Comparison of ENCODE assay signal across 8 cellular contexts in genomic region chr10:86971146-86971991, GRCh38. TPM values are rescaled to one million over a fixed set of nuclear protein-coding genes. Genes with fewer than 3 reads are reported as not detected.
DNase-seq lines count a peak whose midpoint lies in the region; ATAC-seq and TF ChIP-seq lines count a peak whose summit lies in the region.

No MANE protein-coding gene starts in this region.

- H3K18ac ChIP-seq in mesenchymal stem cell (ENCODE audit: low read depth in 1 of 2, low read length in 2 of 2) = peak overlapping the region; percentile 81 to 88

- no peaks in the 10 kb centered on the region for H3K36me3 ChIP-seq in HCT116 (ENCODE audit: control insufficient read depth in 1 of 2, insufficient read depth in 2 of 2, low read length in 2 of 2)
- H3K36me3 ChIP-seq in mesenchymal stem cell (ENCODE audit: control insufficient read depth in 1 of 2, insufficient read depth in 2 of 2, low read depth in 1 of 2, low read length in 2 of 2) = peaks cover 0 to 3% of the 10 kb centered on the region in 2 experiments

- H4K8ac ChIP-seq in mesenchymal stem cell (ENCODE audit: low read length) = peak overlapping the region; percentile 92

- no TSS peak for BruUV-seq in HCT116 (replicated peaks; lab: Mats Ljungman, UMichigan)

- H3K79me1 ChIP-seq in mesenchymal stem cell (replicated peaks; ENCODE audit: low read length, poor library complexity, severe bottlenecking) = no peaks in the 10 kb centered on the region

- 6% methylated on average over 60 of the region's 77 CpGs for WGBS in mesenchymal stem cell

- H3K4me2 ChIP-seq in HCT116 (ENCODE audit: low read length) (peak overlapping the region; percentile 90), mesenchymal stem cell (ENCODE audit: low read length, poor library complexity, severe bottlenecking) (peak overlapping the region; percentile 95)

- peak overlapping the region; percentile 65 for H4K91ac ChIP-seq in mesenchymal stem cell (ENCODE audit: low read length)

- peaks cover 52 to 83% of the 10 kb centered on the region in 2 experiments for H3K4me1 ChIP-seq in HCT116 (ENCODE audit: control insufficient read depth in 1 of 2, insufficient read depth in 2 of 2, low read length in 2 of 2)
- H3K4me1 ChIP-seq in mesenchymal stem cell (ENCODE audit: control insufficient read depth, insufficient read depth, low read depth, low read length) = peaks cover 33% of the 10 kb centered on the region

- H2AK5ac ChIP-seq in mesenchymal stem cell (ENCODE audit: low read length, severe bottlenecking) = peak overlapping the region; percentile 67

- no peaks in the 10 kb centered on the region for H3K9me3 ChIP-seq in HCT116 (ENCODE audit: control insufficient read depth in 1 of 2, insufficient read depth in 1 of 2, low read depth in 1 of 2, low read length in 2 of 2)
- no peaks in the 10 kb centered on the region for H3K9me3 ChIP-seq in mesenchymal stem cell (ENCODE audit: control insufficient read depth, low read length)

- H3K4me1 Mint-ChIP-seq in activated CD4-positive, alpha-beta memory T cell treated with anti-CD3 and anti-CD28 coated beads for 36 hours (ENCODE audit: low read depth) = peaks cover 22% of the 10 kb centered on the region

- H3K14ac ChIP-seq in mesenchymal stem cell (ENCODE audit: low read length in 2 of 2) = peak overlapping the region in 1 of 2 experiments; percentile 79

- H3K9ac ChIP-seq in HCT116 (ENCODE audit: low read length) = peak overlapping the region; percentile 98
- peak overlapping the region; percentile 97 for H3K9ac ChIP-seq in mesenchymal stem cell (ENCODE audit: low read length)

- peaks cover 2% of the 10 kb centered on the region for H3K27me3 Mint-ChIP-seq in activated CD4-positive, alpha-beta memory T cell treated with anti-CD3 and anti-CD28 coated beads for 36 hours

- H3K27ac ChIP-seq in HCT116 (ENCODE audit: low read depth, low read length) = peak overlapping the region; percentile 95
- H3K27ac ChIP-seq in mesenchymal stem cell (ENCODE audit: low read length, poor library complexity, severe bottlenecking) = peak overlapping the region; percentile 56

- peak overlapping the region; percentile 71 to 79 for H2BK12ac ChIP-seq in mesenchymal stem cell (ENCODE audit: low read length in 2 of 2)

- RAD21 ChIA-PET in HCT116 (lab: Charles Lee; ENCODE audit: low non-redundant PET in 1 of 2, low total read pairs in 2 of 2, uncharacterized antibody in 2 of 2, unreplicated experiment in 2 of 2) = interaction anchor here in 1 of 2 experiments (0.6 kb wide), 1 partner anchor 124 kb away, joined by 3 read pairs; the partner anchor contains the start of gene SHLD2

- H3K79me2 ChIP-seq in HCT116 (ENCODE audit: insufficient read depth, low read length) = peaks cover 35% of the 10 kb centered on the region

- no peak overlapping the region for H2AFZ ChIP-seq in HCT116 (ENCODE audit: low read depth, low read length, poor library complexity, severe bottlenecking)
- peak overlapping the region; percentile 72 for H2AFZ ChIP-seq in mesenchymal stem cell (ENCODE audit: low read depth, low read length)

- no peak for TF ChIP-seq RAD21 in HCT116 (IDR thresholded peaks at IDR 0.05; ENCODE audit: low read depth)

- no peaks in the 10 kb centered on the region for H3K27me3 ChIP-seq in HCT116 (ENCODE audit: insufficient read depth, low read length)
- no peaks in the 10 kb centered on the region for H3K27me3 ChIP-seq in mesenchymal stem cell (ENCODE audit: control insufficient read depth in 1 of 2, insufficient read depth in 1 of 2, low read length in 2 of 2)

- peak overlapping the region; percentile 69 to 81 for H3K4ac ChIP-seq in mesenchymal stem cell (ENCODE audit: low read depth in 1 of 2, low read length in 2 of 2)

- H3K23ac ChIP-seq in mesenchymal stem cell (ENCODE audit: low read length in 2 of 2) = peak overlapping the region in 1 of 2 experiments; percentile 38

- peak overlapping the region; percentile 77 for H2BK15ac ChIP-seq in mesenchymal stem cell (ENCODE audit: low read depth, poor library complexity, severe bottlenecking)

- ATAC-seq in HCT116 = peak; percentile 49

- H2BK120ac ChIP-seq in mesenchymal stem cell (ENCODE audit: low read depth, low read length) = peak overlapping the region; percentile 99

- peak; percentile 32 for TF ChIP-seq POLR2A in HCT116 (IDR thresholded peaks at IDR 0.05; ENCODE audit: borderline replicate concordance, extremely low read depth, insufficient read depth, insufficient read length)

- H3K9me2 ChIP-seq in HCT116 (ENCODE audit: insufficient read depth) = no peaks in the 10 kb centered on the region

- DNase-seq in HCT116 (ENCODE audit: low read depth, low spot score) = peak; percentile 88
- DNase-seq in NCI-H146 (lab: John Stamatoyannopoulos, UW) = peak; percentile 90
- peak; percentile 89 for DNase-seq in activated CD4-positive, alpha-beta memory T cell treated with anti-CD3 and anti-CD28 coated beads for 36 hours
- peak; percentile 79 for DNase-seq in ecto neural progenitor cell (ENCODE audit: low spot score)
- DNase-seq in mesenchymal stem cell = peak; percentile 85
- DNase-seq in stimulated activated CD8-positive, alpha-beta memory T cell treated with anti-CD3 and anti-CD28 coated beads, Interleukin-15, amount 100 ng/mL, for 1 hour (ENCODE audit: low read depth) = peak; percentile 81
- no peak for DNase-seq in HuH-7 (ENCODE audit: low spot score)

- TF ChIP-seq CTCF in GM12874 (IDR thresholded peaks at IDR 0.05; ENCODE audit: insufficient read depth, low read depth, low read length) (0 out of 2 replicates have a peak, but pooled peaks have one; percentile 18), HCT116 (IDR thresholded peaks at IDR 0.05 in 2 of 3, conservative IDR thresholded peaks at IDR 0.05 in 1 of 3; ENCODE audit: borderline replicate concordance in 1 of 3, insufficient read depth in 1 of 3, low read depth in 2 of 3, low read length in 2 of 3) (0 out of 6 replicates have a peak, but pooled peaks of 1 of the 3 experiments have one; percentile 11)

- intact Hi-C loops in HCT116 (cut with micrococcal nuclease) = loop anchor here (2.0 kb wide), 1 partner anchor 123 kb away; the partner anchor contains the start of genes GLUD1 and SHLD2
- intact Hi-C loops in activated CD4-positive, alpha-beta memory T cell treated with anti-CD3 and anti-CD28 coated beads for 36 hours (cut with micrococcal nuclease) = loop anchor here (1.0 kb wide), 1 partner anchor 123 kb away; the partner anchor contains the start of gene GLUD1

- peak overlapping the region; percentile 66 for H2BK5ac ChIP-seq in mesenchymal stem cell (ENCODE audit: low read depth, low read length, poor library complexity, severe bottlenecking)

- CTCF ChIA-PET in HCT116 (lab: Charles Lee) = interaction anchor here (0.5 to 4.3 kb wide), 3 partner anchors 9 to 32 kb away, joined by 3 to 36 read pairs (median 5); partner anchors contain the start of gene SNCG
- CTCF ChIA-PET in activated CD4-positive, alpha-beta memory T cell treated with anti-CD3 and anti-CD28 coated beads for 36 hours (lab: Charles Lee) = interaction anchor here (0.9 to 2.6 kb wide), 2 partner anchors 11 to 32 kb away, joined by 3 to 16 read pairs; no protein-coding TSS in a partner anchor

- peak overlapping the region; percentile 58 for H3K27ac Mint-ChIP-seq in activated CD4-positive, alpha-beta memory T cell treated with anti-CD3 and anti-CD28 coated beads for 36 hours

- peak overlapping the region; percentile 70 to 79 for H3K4me3 ChIP-seq in HCT116 (replicated peaks in 1 of 2; ENCODE audit: low read depth in 1 of 2, low read length in 2 of 2)
- peak overlapping the region; percentile 60 to 81 for H3K4me3 ChIP-seq in mesenchymal stem cell (ENCODE audit: insufficient read depth in 1 of 2, low read depth in 1 of 2, low read length in 2 of 2)

- H4K20me1 ChIP-seq in HCT116 (ENCODE audit: insufficient read depth) = no peaks in the 10 kb centered on the region

- peak overlapping the region; percentile 71 for H3K4me3 Mint-ChIP-seq in activated CD4-positive, alpha-beta memory T cell treated with anti-CD3 and anti-CD28 coated beads for 36 hours

- no peaks in the 10 kb centered on the region for H3K36me3 Mint-ChIP-seq in activated CD4-positive, alpha-beta memory T cell treated with anti-CD3 and anti-CD28 coated beads for 36 hours

- H3K9me3 Mint-ChIP-seq in activated CD4-positive, alpha-beta memory T cell treated with anti-CD3 and anti-CD28 coated beads for 36 hours = no peaks in the 10 kb centered on the region

- POLR2A ChIA-PET in HCT116 (lab: Charles Lee) = interaction anchor here (0.7 to 5.8 kb wide), 6 partner anchors 8 to 125 kb away, joined by 3 to 58 read pairs (median 4); partner anchors contain the start of genes GLUD1, MMRN2, SHLD2 and SNCG
- POLR2A ChIA-PET in activated CD4-positive, alpha-beta memory T cell treated with anti-CD3 and anti-CD28 coated beads for 36 hours (lab: Charles Lee) = no interaction called here

TF ChIP-seq in HCT116, 20 proteins besides CTCF, POLR2A, EP300 and RAD21 (continues in another document):
- TF ChIP-seq YY1 (IDR thresholded peaks at IDR 0.05; ENCODE audit: extremely low read depth, insufficient replicate concordance, low read depth, low read length) = peak; percentile 31
- peak; percentile 86 for TF ChIP-seq POLR2AphosphoS5 (IDR thresholded peaks at IDR 0.05; ENCODE audit: low read depth, low read length)
- TF ChIP-seq TCF7L2 (IDR thresholded peaks at IDR 0.05; ENCODE audit: borderline replicate concordance, extremely low read depth, insufficient read depth, insufficient read length) = peak; percentile 96
- TF ChIP-seq SIN3A (IDR thresholded peaks at IDR 0.05; ENCODE audit: low read depth) = no peak

RNA-seq across cellular contexts. Expression of gene ADIRF, which starts 3.1 kb away (rescaled TPM):
- total RNA-seq in HCT116 (2021; ENCODE audit: unreplicated experiment) = 448 TPM
- polyA plus RNA-seq in HCT116 (2012) = 582 and 667 TPM in 2 replicates
- not detected for total RNA-seq in activated CD4-positive, alpha-beta memory T cell treated with anti-CD3 and anti-CD28 coated beads for 36 hours
- 0.30 TPM for polyA plus RNA-seq in mesenchymal stem cell (2013, experiment 1 of 2)
- polyA plus RNA-seq in mesenchymal stem cell (2013, experiment 2 of 2) = 0.23 TPM

RNA-seq across cellular contexts. Expression of gene SNCG, which starts 13.0 kb away (rescaled TPM):
- 61.1 TPM for total RNA-seq in HCT116 (2021; ENCODE audit: unreplicated experiment)
- polyA plus RNA-seq in HCT116 (2012) = 120 and 159 TPM in 2 replicates
- total RNA-seq in activated CD4-positive, alpha-beta memory T cell treated with anti-CD3 and anti-CD28 coated beads for 36 hours = not detected
- polyA plus RNA-seq in mesenchymal stem cell (2013, experiment 1 of 2) = 12.8 TPM
- 12.6 TPM for polyA plus RNA-seq in mesenchymal stem cell (2013, experiment 2 of 2)

RNA-seq across cellular contexts. Expression of gene MMRN2, which starts 14.0 kb away (rescaled TPM):
- 8.3 TPM for total RNA-seq in HCT116 (2021; ENCODE audit: unreplicated experiment)
- polyA plus RNA-seq in HCT116 (2012) = 16.8 and 19.6 TPM in 2 replicates
- total RNA-seq in activated CD4-positive, alpha-beta memory T cell treated with anti-CD3 and anti-CD28 coated beads for 36 hours = not detected
- polyA plus RNA-seq in mesenchymal stem cell (2013, experiment 1 of 2) = 0.41 TPM
- 0.34 TPM for polyA plus RNA-seq in mesenchymal stem cell (2013, experiment 2 of 2)

RNA-seq across cellular contexts. Expression of gene FAM25A, which starts 48.7 kb away (rescaled TPM):
- total RNA-seq in HCT116 (2021; ENCODE audit: unreplicated experiment) = 2.7 TPM
- polyA plus RNA-seq in HCT116 (2012) = 10.4 and 12.6 TPM in 2 replicates
- total RNA-seq in activated CD4-positive, alpha-beta memory T cell treated with anti-CD3 and anti-CD28 coated beads for 36 hours = not detected
- polyA plus RNA-seq in mesenchymal stem cell (2013, experiment 1 of 2) = not detected
- polyA plus RNA-seq in mesenchymal stem cell (2013, experiment 2 of 2) = not detected

Comparison
In these comparisons a context has a peak if more than half of its experiments do, and no peak if none do; other contexts are left out.
1. RNA of gene ADIRF, which starts 3.1 kb away (total RNA-seq): 448 TPM in HCT116 (single experiment); not detected in activated CD4-positive, alpha-beta memory T cell treated with anti-CD3 and anti-CD28 coated beads for 36 hours; every median in the first group is over 100 times any median in the second.
2. RNA of gene SNCG, which starts 13.0 kb away (total RNA-seq): 61.1 TPM in HCT116 (single experiment); not detected in activated CD4-positive, alpha-beta memory T cell treated with anti-CD3 and anti-CD28 coated beads for 36 hours; every median in the first group is over 10 times any median in the second.